ENCODE assay signal across 9 cellular contexts in the genomic region with DNA sequence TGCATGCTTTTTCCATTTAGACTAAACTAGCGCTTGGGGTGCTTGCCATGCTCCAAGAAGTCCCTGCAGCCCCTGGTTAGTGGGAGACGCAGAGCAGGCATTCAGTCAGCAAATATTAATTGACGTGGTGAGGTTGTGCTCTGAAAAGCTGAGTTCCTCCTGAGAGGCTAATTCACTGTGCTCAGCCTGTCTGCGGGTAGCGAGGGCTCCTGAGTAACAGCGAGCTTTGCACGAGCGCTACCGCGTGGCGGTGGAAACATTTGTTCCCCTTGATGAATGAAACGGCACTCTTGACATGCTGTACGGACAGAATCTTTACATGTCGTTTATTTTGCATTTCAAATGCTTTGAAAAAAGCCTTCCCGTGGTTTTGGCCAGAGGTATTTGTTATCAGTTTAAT.
A peak's percentile ranks its signal among the peaks of the same experiment; 100 is the strongest.
DNase-seq lines count a peak whose midpoint lies in the region; ATAC-seq and TF ChIP-seq lines count a peak whose summit lies in the region.
"Had no signal": no experiment of that assay in that cellular context is flagged by ENCODE, and none has a peak within 500 bp of the region (broad histone marks: within the 10 kb centered on the region; RNA-seq: fewer than 3 reads in every experiment).

No MANE protein-coding gene starts in this region.

- DNase-seq in AG20443 (ENCODE audit: low spot score) = peak; percentile 61
- DNase-seq in NCI-H1436 treated with DMSO at 0.1 percent for 48 hours (lab: John Stamatoyannopoulos, UW) = peak; percentile 74
- no peak for DNase-seq in COLO829 (ENCODE audit: low spot score)
- DNase-seq in SK-N-SH = no peak
- DNase-seq in dedifferentiated amniotic fluid mesenchymal stem cell (ENCODE audit: extremely low spot score) = no peak
- DNase-seq: NCI-H1092 had no signal

- no peaks in the 10 kb centered on the region for H3K36me3 ChIP-seq in neural cell (ENCODE audit: insufficient read depth, low read length)
- H3K36me3 ChIP-seq in SK-N-SH (replicated peaks in 1 of 2; ENCODE audit: control insufficient read depth in 1 of 2, insufficient read depth in 2 of 2, low read length in 1 of 2) = peaks cover 0 to 3% of the 10 kb centered on the region in 2 experiments

- H3K27me3 ChIP-seq in neural cell (ENCODE audit: insufficient read depth, low read depth, low read length) = no peaks in the 10 kb centered on the region
- no peaks in the 10 kb centered on the region for H3K27me3 ChIP-seq in SK-N-SH (ENCODE audit: insufficient read depth)

- POLR2A ChIA-PET in SK-N-SH (lab: Yijun Ruan, JAX) = no interaction called here

- 92% methylated on average over 15 of the region's 15 CpGs for WGBS in SK-N-SH (ENCODE audit: low lambda C conversion rate)

- H3K9ac ChIP-seq in neural cell (ENCODE audit: low read length) (peak overlapping the region; percentile 8), SK-N-SH (no peak overlapping the region)

- no peaks in the 10 kb centered on the region for H3K9me2 ChIP-seq in neural cell (ENCODE audit: insufficient read depth, low read length)
- no peaks in the 10 kb centered on the region for H3K9me2 ChIP-seq in SK-N-SH

- H3K9me3 ChIP-seq in neural cell (ENCODE audit: low read length) (no peaks in the 10 kb centered on the region), SK-N-SH (no peaks in the 10 kb centered on the region)

- H3K27ac ChIP-seq in neural cell (ENCODE audit: low read length) (peak overlapping the region; percentile 50), SK-N-SH (ENCODE audit: low read depth in 2 of 2, low read length in 1 of 2) (no peak overlapping the region)

- no peak overlapping the region for H2AFZ ChIP-seq in neural cell (ENCODE audit: low read depth, low read length)
- H2AFZ ChIP-seq in SK-N-SH (ENCODE audit: low read depth) = no peak overlapping the region

- H4K20me1 ChIP-seq in neural cell (ENCODE audit: insufficient read depth) (no peaks in the 10 kb centered on the region), SK-N-SH (ENCODE audit: insufficient read depth) (no peaks in the 10 kb centered on the region)

- TF ChIP-seq RAD21 in neural cell (conservative IDR thresholded peaks at IDR 0.05) (peak; percentile 46), SK-N-SH (IDR thresholded peaks at IDR 0.05; ENCODE audit: low read length) (no peak)

- ATAC-seq in esophagus mucosa (peak; percentile 29), GM18858 (IDR thresholded peaks at IDR 0.05; ENCODE audit: unreplicated experiment) (no peak)

- peak overlapping the region; percentile 27 for H3K4me3 ChIP-seq in neural cell (ENCODE audit: low read length)
- H3K4me3 ChIP-seq in SK-N-SH (ENCODE audit: low read depth in 2 of 2, low read length in 1 of 2) = no peak overlapping the region

- peak; percentile 46 for TF ChIP-seq EP300 in neural cell (conservative IDR thresholded peaks at IDR 0.05; ENCODE audit: poor library complexity, severe bottlenecking)
- TF ChIP-seq EP300 in SK-N-SH (IDR thresholded peaks at IDR 0.05; ENCODE audit: borderline replicate concordance in 1 of 2, low read depth in 1 of 2, low read length in 1 of 2) = no peak

- no peaks in the 10 kb centered on the region for H3K79me2 ChIP-seq in neural cell (replicated peaks; ENCODE audit: insufficient read depth, low read length)
- H3K79me2 ChIP-seq in SK-N-SH (ENCODE audit: insufficient read depth) = no peaks in the 10 kb centered on the region

- peaks cover 7% of the 10 kb centered on the region for H3F3A ChIP-seq in neural cell (ENCODE audit: insufficient read depth, low read length, poor library complexity, severe bottlenecking)
- H3F3A ChIP-seq in SK-N-SH (replicated peaks; ENCODE audit: insufficient read depth) = no peaks in the 10 kb centered on the region

- H3K4me1 ChIP-seq in SK-N-SH (ENCODE audit: control insufficient read depth in 1 of 2, insufficient read depth in 2 of 2, low read depth in 1 of 2, low read length in 1 of 2) = peaks cover 0 to 18% of the 10 kb centered on the region in 2 experiments; a peak in 2 of 4 replicates

- H3K4me2 ChIP-seq in neural cell (ENCODE audit: low read length) (peak overlapping the region; percentile 10), SK-N-SH (no peak overlapping the region)

- peak; percentile 47 for TF ChIP-seq CTCF in neural cell (IDR thresholded peaks at IDR 0.05; ENCODE audit: poor library complexity, severe bottlenecking)
- TF ChIP-seq CTCF in SK-N-SH (IDR thresholded peaks at IDR 0.05) = no peak

- CTCF ChIA-PET in SK-N-SH (lab: Yijun Ruan, JAX) = no interaction called here

TF ChIP-seq in neural cell, 6 proteins besides CTCF, POLR2A, EP300 and RAD21:
- peak; percentile 38 for TF ChIP-seq SMC3 (conservative IDR thresholded peaks at IDR 0.05; ENCODE audit: poor library complexity)
- TF ChIP-seq, protein P1, sequence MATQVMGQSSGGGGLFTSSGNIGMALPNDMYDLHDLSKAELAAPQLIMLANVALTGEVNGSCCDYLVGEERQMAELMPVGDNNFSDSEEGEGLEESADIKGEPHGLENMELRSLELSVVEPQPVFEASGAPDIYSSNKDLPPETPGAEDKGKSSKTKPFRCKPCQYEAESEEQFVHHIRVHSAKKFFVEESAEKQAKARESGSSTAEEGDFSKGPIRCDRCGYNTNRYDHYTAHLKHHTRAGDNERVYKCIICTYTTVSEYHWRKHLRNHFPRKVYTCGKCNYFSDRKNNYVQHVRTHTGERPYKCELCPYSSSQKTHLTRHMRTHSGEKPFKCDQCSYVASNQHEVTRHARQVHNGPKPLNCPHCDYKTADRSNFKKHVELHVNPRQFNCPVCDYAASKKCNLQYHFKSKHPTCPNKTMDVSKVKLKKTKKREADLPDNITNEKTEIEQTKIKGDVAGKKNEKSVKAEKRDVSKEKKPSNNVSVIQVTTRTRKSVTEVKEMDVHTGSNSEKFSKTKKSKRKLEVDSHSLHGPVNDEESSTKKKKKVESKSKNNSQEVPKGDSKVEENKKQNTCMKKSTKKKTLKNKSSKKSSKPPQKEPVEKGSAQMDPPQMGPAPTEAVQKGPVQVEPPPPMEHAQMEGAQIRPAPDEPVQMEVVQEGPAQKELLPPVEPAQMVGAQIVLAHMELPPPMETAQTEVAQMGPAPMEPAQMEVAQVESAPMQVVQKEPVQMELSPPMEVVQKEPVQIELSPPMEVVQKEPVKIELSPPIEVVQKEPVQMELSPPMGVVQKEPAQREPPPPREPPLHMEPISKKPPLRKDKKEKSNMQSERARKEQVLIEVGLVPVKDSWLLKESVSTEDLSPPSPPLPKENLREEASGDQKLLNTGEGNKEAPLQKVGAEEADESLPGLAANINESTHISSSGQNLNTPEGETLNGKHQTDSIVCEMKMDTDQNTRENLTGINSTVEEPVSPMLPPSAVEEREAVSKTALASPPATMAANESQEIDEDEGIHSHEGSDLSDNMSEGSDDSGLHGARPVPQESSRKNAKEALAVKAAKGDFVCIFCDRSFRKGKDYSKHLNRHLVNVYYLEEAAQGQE (IDR thresholded peaks at IDR 0.05; ENCODE audit: borderline replicate concordance) = no peak
- peak; percentile 43 for TF ChIP-seq POLR2AphosphoS5 (IDR thresholded peaks at IDR 0.05)
- TF ChIP-seq EZH2 (IDR thresholded peaks at IDR 0.05; ENCODE audit: borderline replicate concordance, insufficient read depth, low read length, poor library complexity, severe bottlenecking) = no peak

TF ChIP-seq in SK-N-SH, 30 proteins besides CTCF, POLR2A, EP300 and RAD21:
- TF ChIP-seq NFIC (IDR thresholded peaks at IDR 0.05; ENCODE audit: borderline replicate concordance) (no peak), TEAD4 (IDR thresholded peaks at IDR 0.05; ENCODE audit: borderline replicate concordance, insufficient read depth) (no peak), USF1 (IDR thresholded peaks at IDR 0.05; ENCODE audit: borderline replicate concordance, low read depth) (no peak), GABPA (IDR thresholded peaks at IDR 0.05; ENCODE audit: low read depth) (no peak), RFX5 (IDR thresholded peaks at IDR 0.05; ENCODE audit: low read length) (no peak)

Comparison
In these comparisons a context has a peak if more than half of its experiments do, and no peak if none do; other contexts are left out.
1. DNase-seq: peak in AG20443 (single experiment) and NCI-H1436 treated with DMSO at 0.1 percent for 48 hours (single experiment); none in COLO829 (single experiment), SK-N-SH (single experiment) and dedifferentiated amniotic fluid mesenchymal stem cell (single experiment).